In genomic region chr9:131640438-131641181, GRCh38 we compare ENCODE assay signal across 10 cellular contexts.
DNase-seq lines count a peak whose midpoint lies in the region; ATAC-seq and TF ChIP-seq lines count a peak whose summit lies in the region.
"Had no signal": no experiment of that assay in that cellular context is flagged by ENCODE, and none has a peak within 500 bp of the region (broad histone marks: within the 10 kb centered on the region; RNA-seq: fewer than 3 reads in every experiment).

No MANE protein-coding gene starts in this region.

- CTCF ChIA-PET in RWPE1 (lab: Yijun Ruan, JAX): interaction anchor here (0.6 to 1.0 kb wide), 2 partner anchors 100 to 525 kb away, joined by 3 to 4 read pairs; no protein-coding TSS in a partner anchor

- H3K27ac Mint-ChIP-seq in stimulated activated naive B cell treated with anti-CD40 and anti-IgM and Interleukin-4, amounts not matched to agents 10 μg/mL and 1 μg/mL and 100 μg/mL, for 72 hours: peak overlapping the region; percentile 89
- H3K27ac Mint-ChIP-seq: progenitor cell of endocrine pancreas had no signal

- H3K9me3 Mint-ChIP-seq in stimulated activated naive B cell treated with anti-CD40 and anti-IgM and Interleukin-4, amounts not matched to agents 10 μg/mL and 1 μg/mL and 100 μg/mL, for 72 hours: no peaks in the 10 kb centered on the region

- peaks cover 60 to 82% of the 10 kb centered on the region in 2 donors for H3K36me3 Mint-ChIP-seq in stimulated activated naive B cell treated with anti-CD40 and anti-IgM and Interleukin-4, amounts not matched to agents 10 μg/mL and 1 μg/mL and 100 μg/mL, for 72 hours

- DNase-seq in EH (ENCODE audit: low read depth) (peak; percentile 79), RWPE1 (ENCODE audit: low spot score) (no peak), epithelial cell of prostate (ENCODE audit: low read depth, low spot score) (no peak), glomerular visceral epithelial cell (ENCODE audit: extremely low spot score) (no peak), NCI-H2196 treated with DMSO at 0.1 percent for 48 hours (lab: John Stamatoyannopoulos, UW; ENCODE audit: unreplicated experiment) (no peak)
- DNase-seq in stimulated activated naive B cell treated with anti-CD40 and anti-IgM and Interleukin-4, amounts not matched to agents 10 μg/mL and 1 μg/mL and 100 μg/mL, for 72 hours: no peak
- DNase-seq in stimulated activated CD8-positive, alpha-beta memory T cell treated with anti-CD3 and anti-CD28 coated beads, Interleukin-4, amount 100 ng/mL, for 48 hours: no peak
- DNase-seq: NCI-H1105 treated with DMSO at 0.1 percent for 48 hours; NK-92 treated with Interleukin-12 subunit alpha and Interleukin-12 subunit beta, amount 100 ng/mL, for 24 hours had no signal

- ATAC-seq in stimulated activated naive B cell treated with anti-CD40 and anti-IgM and Interleukin-4, amounts not matched to agents 10 μg/mL and 1 μg/mL and 100 μg/mL, for 72 hours (replicated peaks): no peak

- peaks cover 58 to 65% of the 10 kb centered on the region in 2 donors for H3K4me1 Mint-ChIP-seq in stimulated activated naive B cell treated with anti-CD40 and anti-IgM and Interleukin-4, amounts not matched to agents 10 μg/mL and 1 μg/mL and 100 μg/mL, for 72 hours

- no peak overlapping the region for H3K4me3 Mint-ChIP-seq in stimulated activated naive B cell treated with anti-CD40 and anti-IgM and Interleukin-4, amounts not matched to agents 10 μg/mL and 1 μg/mL and 100 μg/mL, for 72 hours

- H3K27ac ChIP-seq in RWPE1: peak overlapping the region; percentile 73
- peak overlapping the region; percentile 54 for H3K27ac ChIP-seq in epithelial cell of prostate

- POLR2A ChIA-PET in RWPE1 (lab: Yijun Ruan, JAX; ENCODE audit: low non-redundant PET): no interaction called here

- no peak for TF ChIP-seq CTCF in RWPE1 (conservative IDR thresholded peaks at IDR 0.05; ENCODE audit: low read depth)

- no peaks in the 10 kb centered on the region for H3K27me3 Mint-ChIP-seq in stimulated activated naive B cell treated with anti-CD40 and anti-IgM and Interleukin-4, amounts not matched to agents 10 μg/mL and 1 μg/mL and 100 μg/mL, for 72 hours
- H3K27me3 Mint-ChIP-seq: progenitor cell of endocrine pancreas had no signal
